17 cellular contexts compared by ENCODE assay signal in genomic region chr22:24398409-24398808, GRCh38. TPM values are rescaled to one million over a fixed set of nuclear protein-coding genes. Genes with fewer than 3 reads are reported as not detected.
DNase-seq lines count a peak whose midpoint lies in the region; ATAC-seq and TF ChIP-seq lines count a peak whose summit lies in the region.
"Had no signal": no experiment of that assay in that cellular context is flagged by ENCODE, and none has a peak within 500 bp of the region (broad histone marks: within the 10 kb centered on the region; RNA-seq: fewer than 3 reads in every experiment).

No MANE protein-coding gene starts in this region.

- peaks cover 40% of the 10 kb centered on the region for H3K36me3 Mint-ChIP-seq in activated CD4-positive, alpha-beta T cell treated with anti-CD3 and anti-CD28 coated beads, Interleukin-2, amount 10 ng/mL, durations not matched to agents 24 days and 14 days (ENCODE audit: low read depth)
- H3K36me3 Mint-ChIP-seq in GM23338 (ENCODE audit: low read depth) (peaks cover 20% of the 10 kb centered on the region), activated B cell treated with CpG ODN at 0.5 μM for 24 hours (ENCODE audit: low read depth) (peaks cover 44% of the 10 kb centered on the region)

- H2BK15ac ChIP-seq in mesenchymal stem cell (ENCODE audit: low read depth, poor library complexity, severe bottlenecking), result no peak overlapping the region

- no peak for TF ChIP-seq CTCF in GM23338 (conservative IDR thresholded peaks at IDR 0.05; ENCODE audit: low read depth in 2 of 2)
- no peak for TF ChIP-seq CTCF in activated B cell treated with CpG ODN at 0.5 μM for 24 hours (IDR thresholded peaks at IDR 0.05)

- H3K4me1 ChIP-seq in GM23338 (ENCODE audit: insufficient read depth), result no peaks in the 10 kb centered on the region
- H3K4me1 ChIP-seq in mesenchymal stem cell (ENCODE audit: control insufficient read depth, insufficient read depth, low read depth, low read length), result peaks cover 10% of the 10 kb centered on the region

- H2AK5ac ChIP-seq in mesenchymal stem cell (ENCODE audit: low read length, severe bottlenecking), result no peak overlapping the region

- H3K9me2 ChIP-seq in GM23338 (ENCODE audit: insufficient read depth), result no peaks in the 10 kb centered on the region

- POLR2A ChIA-PET in activated B cell treated with CpG ODN at 0.5 μM for 24 hours (lab: Charles Lee), result interaction anchor here (0.5 to 0.6 kb wide), 2 partner anchors 82 to 105 kb away, joined by 4 to 5 read pairs; no protein-coding TSS in a partner anchor

- ATAC-seq in GM23338 (no peak), activated B cell treated with CpG ODN at 0.5 μM for 24 hours (ENCODE audit: low read depth) (no peak), GM19452 (IDR thresholded peaks at IDR 0.05; ENCODE audit: unreplicated experiment) (no peak)

- H3K4me3 ChIP-seq in GM23338 (no peak overlapping the region), mesenchymal stem cell (ENCODE audit: insufficient read depth in 1 of 2, low read depth in 1 of 2, low read length in 2 of 2) (no peak overlapping the region)
- H3K4me3 ChIP-seq: colonic mucosa, transverse colon had no signal

- peak overlapping the region in 1 of 2 experiments; percentile 51 for H3K4ac ChIP-seq in mesenchymal stem cell (ENCODE audit: low read depth in 1 of 2, low read length in 2 of 2)

- no peaks in the 10 kb centered on the region for H3K36me3 ChIP-seq in GM23338 (ENCODE audit: insufficient read depth)
- peaks cover 12 to 55% of the 10 kb centered on the region in 2 experiments for H3K36me3 ChIP-seq in mesenchymal stem cell (ENCODE audit: control insufficient read depth in 1 of 2, insufficient read depth in 2 of 2, low read depth in 1 of 2, low read length in 2 of 2)
- H3K36me3 ChIP-seq: colonic mucosa had no signal

- H2BK12ac ChIP-seq in mesenchymal stem cell (ENCODE audit: low read length in 2 of 2), result peak overlapping the region; percentile 8 to 34

- no peak overlapping the region for H4K91ac ChIP-seq in mesenchymal stem cell (ENCODE audit: low read length)

- H3K27ac ChIP-seq in GM23338 (ENCODE audit: low read depth), result 0 out of 2 replicates have a peak overlapping the region, but pooled peaks have one; percentile 32
- no peak overlapping the region for H3K27ac ChIP-seq in mesenchymal stem cell (ENCODE audit: low read length, poor library complexity, severe bottlenecking)
- H3K27ac ChIP-seq: colonic mucosa, transverse colon had no signal

- no peaks in the 10 kb centered on the region for H3F3A ChIP-seq in GM23338 (replicated peaks; ENCODE audit: low read depth)

- H3K23ac ChIP-seq in mesenchymal stem cell (ENCODE audit: low read length in 2 of 2), result no peak overlapping the region

- peak; percentile 56 for DNase-seq in activated CD4-positive, alpha-beta T cell treated with anti-CD3 and anti-CD28 coated beads, Interleukin-2, amount 10 ng/mL, durations not matched to agents 24 days and 14 days
- no peak for DNase-seq in activated CD4-positive, alpha-beta T cell treated with anti-CD3 and anti-CD28 coated beads, Interleukin-2, amount 50 U/mL, for 1 hour
- DNase-seq in GM23338 (ENCODE audit: low spot score), result no peak
- DNase-seq in activated B cell treated with CpG ODN at 0.5 μM for 24 hours, result no peak
- DNase-seq in mesenchymal stem cell, result peak; percentile 80
- DNase-seq in HuH-7 (ENCODE audit: low spot score), result no peak
- no peak for DNase-seq in islet precursor cell
- DNase-seq: activated effector memory CD4-positive, alpha-beta T cell treated with anti-CD3 and anti-CD28 coated beads, Interleukin-2, amount 50 U/mL, for 16 hours; colonic mucosa; kidney glomerular epithelial cell; MM.1S; NCI-H1694; NCI-H226; RPMI8226; stimulated activated naive CD4-positive, alpha-beta T cell treated with Interleukin-2 at 50 U/mL for 16 hours; transverse colon had no signal

- H3K79me2 ChIP-seq in GM23338 (replicated peaks; ENCODE audit: insufficient read depth), result no peaks in the 10 kb centered on the region; the same call in 1 of the 2 replicates

- H3K27me3 Mint-ChIP-seq in activated CD4-positive, alpha-beta T cell treated with anti-CD3 and anti-CD28 coated beads, Interleukin-2, amount 10 ng/mL, durations not matched to agents 24 days and 14 days, result no peaks in the 10 kb centered on the region
- H3K27me3 Mint-ChIP-seq in GM23338 (ENCODE audit: insufficient read depth, low read depth, poor library complexity) (peaks cover 3% of the 10 kb centered on the region), activated B cell treated with CpG ODN at 0.5 μM for 24 hours (no peaks in the 10 kb centered on the region)

- peak overlapping the region; percentile 13 to 40 for H3K18ac ChIP-seq in mesenchymal stem cell (ENCODE audit: low read depth in 1 of 2, low read length in 2 of 2)

- no peaks in the 10 kb centered on the region for H3K27me3 ChIP-seq in GM23338 (ENCODE audit: insufficient read depth)
- no peaks in the 10 kb centered on the region for H3K27me3 ChIP-seq in mesenchymal stem cell (ENCODE audit: control insufficient read depth in 1 of 2, insufficient read depth in 1 of 2, low read length in 2 of 2)
- H3K27me3 ChIP-seq: colonic mucosa, transverse colon had no signal

- peaks cover 44% of the 10 kb centered on the region for H3K4me1 Mint-ChIP-seq in activated CD4-positive, alpha-beta T cell treated with anti-CD3 and anti-CD28 coated beads, Interleukin-2, amount 10 ng/mL, durations not matched to agents 24 days and 14 days
- H3K4me1 Mint-ChIP-seq in GM23338 (no peaks in the 10 kb centered on the region), activated B cell treated with CpG ODN at 0.5 μM for 24 hours (peaks cover 58% of the 10 kb centered on the region)

- H3K27ac Mint-ChIP-seq in activated CD4-positive, alpha-beta T cell treated with anti-CD3 and anti-CD28 coated beads, Interleukin-2, amount 10 ng/mL, durations not matched to agents 24 days and 14 days, result peak overlapping the region; percentile 74
- no peak overlapping the region for H3K27ac Mint-ChIP-seq in GM23338
- H3K27ac Mint-ChIP-seq in activated B cell treated with CpG ODN at 0.5 μM for 24 hours, result peak overlapping the region; percentile 15

- H3K14ac ChIP-seq in mesenchymal stem cell (ENCODE audit: low read length in 2 of 2), result no peak overlapping the region

- peaks cover 3% of the 10 kb centered on the region for H4K20me1 ChIP-seq in GM23338 (replicated peaks; ENCODE audit: insufficient read depth)

- H2AFZ ChIP-seq in GM23338 (no peak overlapping the region), mesenchymal stem cell (ENCODE audit: low read depth, low read length) (no peak overlapping the region)

- no peak overlapping the region for H3K4me3 Mint-ChIP-seq in activated CD4-positive, alpha-beta T cell treated with anti-CD3 and anti-CD28 coated beads, Interleukin-2, amount 10 ng/mL, durations not matched to agents 24 days and 14 days
- H3K4me3 Mint-ChIP-seq in GM23338 (no peak overlapping the region), activated B cell treated with CpG ODN at 0.5 μM for 24 hours (no peak overlapping the region)

- peaks cover 25% of the 10 kb centered on the region for H3K79me1 ChIP-seq in mesenchymal stem cell (replicated peaks; ENCODE audit: low read length, poor library complexity, severe bottlenecking)

- H3K9me3 Mint-ChIP-seq in activated CD4-positive, alpha-beta T cell treated with anti-CD3 and anti-CD28 coated beads, Interleukin-2, amount 10 ng/mL, durations not matched to agents 24 days and 14 days, result no peaks in the 10 kb centered on the region
- H3K9me3 Mint-ChIP-seq in GM23338 (no peaks in the 10 kb centered on the region), activated B cell treated with CpG ODN at 0.5 μM for 24 hours (no peaks in the 10 kb centered on the region)

- no peak overlapping the region for H3K9ac ChIP-seq in mesenchymal stem cell (ENCODE audit: low read length)

- H2BK5ac ChIP-seq in mesenchymal stem cell (ENCODE audit: low read depth, low read length, poor library complexity, severe bottlenecking), result no peak overlapping the region

- H2BK120ac ChIP-seq in mesenchymal stem cell (ENCODE audit: low read depth, low read length), result peak overlapping the region; percentile 39

- CTCF ChIA-PET in activated B cell treated with CpG ODN at 0.5 μM for 24 hours (lab: Charles Lee), result no interaction called here

- H3K9me3 ChIP-seq in mesenchymal stem cell (ENCODE audit: control insufficient read depth, low read length), result no peaks in the 10 kb centered on the region
- H3K9me3 ChIP-seq: colonic mucosa, transverse colon had no signal

- H3K4me2 ChIP-seq in GM23338 (no peak overlapping the region), mesenchymal stem cell (ENCODE audit: low read length, poor library complexity, severe bottlenecking) (no peak overlapping the region)

- intact Hi-C loops in activated CD4-positive, alpha-beta T cell treated with anti-CD3 and anti-CD28 coated beads, Interleukin-2, amount 10 ng/mL, durations not matched to agents 24 days and 14 days (cut with micrococcal nuclease), result no loop called here
- intact Hi-C loops in activated B cell treated with CpG ODN at 0.5 μM for 24 hours (cut with micrococcal nuclease), result no loop called here

- no peak overlapping the region for H4K8ac ChIP-seq in mesenchymal stem cell (ENCODE audit: low read length)

TF ChIP-seq in GM23338, 12 proteins besides CTCF, POLR2A, EP300 and RAD21:
- no peak for TF ChIP-seq NANOG (IDR thresholded peaks at IDR 0.05; ENCODE audit: borderline replicate concordance)
- TF ChIP-seq ZNF331 (CRISPR knock-in tag; IDR thresholded peaks at IDR 0.05; ENCODE audit: low read depth), result no peak

RNA-seq across cellular contexts. Expression of gene ADORA2A, which starts 29.0 kb away (rescaled TPM):
- total RNA-seq in activated CD4-positive, alpha-beta T cell treated with anti-CD3 and anti-CD28 coated beads, Interleukin-2, amount 10 ng/mL, durations not matched to agents 24 days and 14 days, result 34.9 and 36.2 TPM in 2 replicates
- 11.0 and 13.5 TPM in 2 replicates for total RNA-seq in GM23338 (2014; rRNA removed; shearing (Covaris generic))
- polyA plus RNA-seq in GM23338 (2016; fragmentation: Nextera tagmentation; extraction: Ambion mirVana), result 3.4 and 4.1 TPM in 2 replicates
- 35.7 and 35.8 TPM in 2 replicates for total RNA-seq in activated B cell treated with CpG ODN at 0.5 μM for 24 hours
- 1.0 TPM for polyA plus RNA-seq in mesenchymal stem cell (2013, experiment 1 of 2)
- polyA plus RNA-seq in mesenchymal stem cell (2013, experiment 2 of 2), result 1.1 TPM

Comparison
In these comparisons a context has a peak if more than half of its experiments do, and no peak if none do; other contexts are left out.
1. DNase-seq: peak in activated CD4-positive, alpha-beta T cell treated with anti-CD3 and anti-CD28 coated beads, Interleukin-2, amount 10 ng/mL, durations not matched to agents 24 days and 14 days (single experiment) and mesenchymal stem cell (single experiment); none in activated CD4-positive, alpha-beta T cell treated with anti-CD3 and anti-CD28 coated beads, Interleukin-2, amount 50 U/mL, for 1 hour (single experiment), GM23338 (single experiment), activated B cell treated with CpG ODN at 0.5 μM for 24 hours (single experiment), HuH-7 (single experiment) and islet precursor cell (single experiment).